Comparison of ENCODE assay signal across 8 cellular contexts in the genomic region with DNA sequence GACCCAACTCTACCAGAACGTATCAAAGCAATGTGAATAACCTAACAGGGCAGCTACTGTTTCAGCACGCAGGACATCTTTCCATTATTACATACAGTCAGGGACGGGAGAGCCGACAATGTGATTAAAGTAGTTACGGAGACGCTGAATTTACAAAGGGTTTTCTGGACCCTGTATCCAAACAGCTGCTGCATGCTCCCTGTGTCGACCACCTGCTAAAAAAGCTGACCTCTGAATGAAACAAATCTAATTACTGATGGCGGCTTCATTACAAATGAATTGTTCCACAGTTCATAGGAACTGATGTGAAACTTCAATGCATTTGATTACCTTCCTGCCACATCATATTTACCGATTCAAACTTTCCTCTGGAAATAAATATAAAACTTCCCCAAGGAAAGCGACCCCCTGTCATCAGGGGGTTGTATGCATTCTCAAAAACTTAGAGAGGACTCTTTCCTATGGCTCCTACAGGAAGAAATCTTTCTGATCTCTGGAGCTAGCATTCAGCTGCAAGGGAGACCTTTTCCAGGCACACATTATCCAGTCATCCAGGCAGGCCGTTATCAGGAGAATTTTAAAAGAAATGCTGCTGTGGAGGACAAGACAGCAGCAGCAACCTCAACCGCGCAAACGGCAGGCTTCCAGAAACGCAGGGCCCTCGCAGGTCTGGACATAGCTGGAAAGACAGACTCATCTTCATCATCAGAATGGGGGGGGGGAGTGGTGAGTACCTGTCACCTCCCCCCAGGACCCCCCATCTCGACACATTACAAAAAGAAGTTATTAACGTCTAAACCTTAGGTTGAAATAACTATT. TPM values are rescaled to one million over a fixed set of nuclear protein-coding genes. Genes with fewer than 3 reads are reported as not detected.
DNase-seq lines count a peak whose midpoint lies in the region; ATAC-seq, FAIRE-seq and TF ChIP-seq lines count a peak whose summit lies in the region.

No MANE protein-coding gene starts in this region.

- H3K4me1 ChIP-seq in GM12878 (ENCODE audit: control insufficient read depth, insufficient read depth, low read length), result peaks cover 3% of the 10 kb centered on the region; the same call in 1 of the 2 replicates
- peaks cover 53% of the 10 kb centered on the region for H3K4me1 ChIP-seq in suprapubic skin

- CTCF ChIA-PET in GM12878 (lab: Yijun Ruan, JAX), result interaction anchor here (0.6 to 2.1 kb wide), 4 partner anchors 17 to 448 kb away, joined by 3 to 7 read pairs (median 5); no protein-coding TSS in a partner anchor

- no peak for TF ChIP-seq EP300 in GM12878 (IDR thresholded peaks at IDR 0.05; ENCODE audit: borderline replicate concordance in 1 of 2, control insufficient read depth in 1 of 2, low read depth in 2 of 2, low read length in 2 of 2)
- TF ChIP-seq EP300 in suprapubic skin (IDR thresholded peaks at IDR 0.05), result no peak

- intact Hi-C loops in GM12878 (cut with micrococcal nuclease; ENCODE audit: unreplicated experiment), result loop anchor here (10.0 kb wide), 2 partner anchors 158 to 1758 kb away; no protein-coding TSS in a partner anchor

- no peaks in the 10 kb centered on the region for H4K20me1 ChIP-seq in GM12878 (ENCODE audit: control insufficient read depth, insufficient read depth)

- TF ChIP-seq POLR2A in GM12878 (IDR thresholded peaks at IDR 0.05; ENCODE audit: low read depth, low read length), result no peak
- no peak for TF ChIP-seq POLR2A in suprapubic skin (IDR thresholded peaks at IDR 0.05)

- H3K36me3 ChIP-seq in GM12878 (ENCODE audit: control insufficient read depth in 2 of 2, insufficient read depth in 2 of 2, low read length in 1 of 2), result no peaks in the 10 kb centered on the region
- H3K36me3 ChIP-seq in suprapubic skin, result no peaks in the 10 kb centered on the region

- POLR2A ChIA-PET in GM12878 (lab: Charles Lee), result interaction anchor here (0.6 kb wide), 1 partner anchor 17 kb away, joined by 4 read pairs; no protein-coding TSS in a partner anchor

- SMC1A ChIA-PET in GM12878 (lab: Charles Lee; ENCODE audit: uncharacterized antibody, unreplicated experiment), result interaction anchor here (0.6 to 1.0 kb wide), 5 partner anchors 11 to 718 kb away, joined by 3 to 7 read pairs (median 3); no protein-coding TSS in a partner anchor

- H3K4me3 ChIP-seq in GM12878 (no peak overlapping the region), suprapubic skin (peak overlapping the region; percentile 81)

- FAIRE-seq in GM12878 (lab: Jason Lieb, UNC), result no peak

- H3K27me3 ChIP-seq in GM12878 (replicated peaks in 1 of 2; ENCODE audit: control insufficient read depth in 2 of 2, insufficient read depth in 2 of 2, low read length in 1 of 2) (peaks cover 0 to 17% of the 10 kb centered on the region in 2 experiments; a peak in 2 of 4 replicates), suprapubic skin (no peaks in the 10 kb centered on the region)

- H3K9ac ChIP-seq in GM12878 (ENCODE audit: control insufficient read depth, insufficient read depth, low read length), result no peak overlapping the region

- H3K27ac ChIP-seq in GM12878 (ENCODE audit: control insufficient read depth, insufficient read depth) (no peak overlapping the region), suprapubic skin (no peak overlapping the region)

- TF ChIP-seq RAD21 in GM12878 (IDR thresholded peaks at IDR 0.05; ENCODE audit: insufficient read depth, low read depth, low read length), result no peak

- H3K4me2 ChIP-seq in GM12878 (ENCODE audit: control insufficient read depth, insufficient read depth), result 0 out of 2 replicates have a peak overlapping the region, but pooled peaks have one; percentile 42

- no peaks in the 10 kb centered on the region for H3K79me2 ChIP-seq in GM12878 (ENCODE audit: control insufficient read depth, insufficient read depth, low read length)

- DNase-seq in NCI-H748 (lab: John Stamatoyannopoulos, UW; ENCODE audit: unreplicated experiment) (peak; percentile 30), NCI-H748 treated with DMSO at 0.1 percent for 48 hours (lab: John Stamatoyannopoulos, UW) (no peak), GM12878 (ENCODE audit: low read depth, low spot score) (no peak), kidney tubule cell (ENCODE audit: low spot score) (peak; percentile 36), suprapubic skin (ENCODE audit: low spot score in 2 of 2) (no peak)
- DNase-seq in activated CD4-positive, alpha-beta T cell treated with anti-CD3 and anti-CD28 coated beads for 4 hours, result no peak

- TF ChIP-seq CTCF in GM12878 (IDR thresholded peaks at IDR 0.05 in 2 of 3, conservative IDR thresholded peaks at IDR 0.05 in 1 of 3; ENCODE audit: control insufficient read depth in 2 of 3, extremely low read depth in 1 of 3, insufficient read depth in 1 of 3, low read depth in 3 of 3, low read length in 3 of 3) (no peak), suprapubic skin (IDR thresholded peaks at IDR 0.05) (no peak)

- in situ Hi-C loops in GM12878 (cut with MboI), result loop anchor here (25.0 kb wide), 1 partner anchor 1545 kb away; no protein-coding TSS in a partner anchor

- no peak for ATAC-seq in GM12878
- ATAC-seq in HG03025 (IDR thresholded peaks at IDR 0.05; ENCODE audit: low FRiP score, unreplicated experiment), result no peak
- ATAC-seq in GM18909 (IDR thresholded peaks at IDR 0.05; ENCODE audit: poor library complexity, unreplicated experiment), result no peak

- H3K9me3 ChIP-seq in GM12878 (replicated peaks; ENCODE audit: control insufficient read depth, insufficient read depth, low read length) (no peaks in the 10 kb centered on the region; the same call in 2 of the 3 replicates), suprapubic skin (no peaks in the 10 kb centered on the region)

- RAD21 ChIA-PET in GM12878 (lab: Charles Lee; ENCODE audit: unreplicated experiment), result interaction anchor here (0.7 to 2.0 kb wide), 7 partner anchors 19 to 812 kb away, joined by 3 to 5 read pairs (median 3); no protein-coding TSS in a partner anchor

- WGBS in GM12878 (ENCODE audit: insufficient coverage, insufficient replicate concordance, low lambda C conversion rate, missing lambda C conversion rate), result 29% methylated on average over 18 of the region's 18 CpGs
- WGBS in suprapubic skin, result 45% methylated on average over 18 of the region's 18 CpGs

- BruUV-seq in GM12878 (replicated peaks; lab: Mats Ljungman, UMichigan), result no TSS peak

- H2AFZ ChIP-seq in GM12878 (ENCODE audit: control insufficient read depth, low read depth, low read length), result no peak overlapping the region

TF ChIP-seq in GM12878, 131 proteins besides CTCF, POLR2A, EP300 and RAD21 (continues in another document):
- no peak for TF ChIP-seq ATF7 (IDR thresholded peaks at IDR 0.05; ENCODE audit: low read depth)
- TF ChIP-seq, protein P1, sequence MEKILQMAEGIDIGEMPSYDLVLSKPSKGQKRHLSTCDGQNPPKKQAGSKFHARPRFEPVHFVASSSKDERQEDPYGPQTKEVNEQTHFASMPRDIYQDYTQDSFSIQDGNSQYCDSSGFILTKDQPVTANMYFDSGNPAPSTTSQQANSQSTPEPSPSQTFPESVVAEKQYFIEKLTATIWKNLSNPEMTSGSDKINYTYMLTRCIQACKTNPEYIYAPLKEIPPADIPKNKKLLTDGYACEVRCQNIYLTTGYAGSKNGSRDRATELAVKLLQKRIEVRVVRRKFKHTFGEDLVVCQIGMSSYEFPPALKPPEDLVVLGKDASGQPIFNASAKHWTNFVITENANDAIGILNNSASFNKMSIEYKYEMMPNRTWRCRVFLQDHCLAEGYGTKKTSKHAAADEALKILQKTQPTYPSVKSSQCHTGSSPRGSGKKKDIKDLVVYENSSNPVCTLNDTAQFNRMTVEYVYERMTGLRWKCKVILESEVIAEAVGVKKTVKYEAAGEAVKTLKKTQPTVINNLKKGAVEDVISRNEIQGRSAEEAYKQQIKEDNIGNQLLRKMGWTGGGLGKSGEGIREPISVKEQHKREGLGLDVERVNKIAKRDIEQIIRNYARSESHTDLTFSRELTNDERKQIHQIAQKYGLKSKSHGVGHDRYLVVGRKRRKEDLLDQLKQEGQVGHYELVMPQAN (conservative IDR thresholded peaks at IDR 0.05), result no peak

RNA-seq across cellular contexts. Expression of gene EFNB2, which starts 3.1 kb away (rescaled TPM):
- 0.12 and 0.13 TPM in 2 replicates for total RNA-seq in GM12878 (2013; cell fraction: nucleolus; rRNA removed)
- total RNA-seq in GM12878 (2014; rRNA removed), result 0.22 and 0.40 TPM in 2 replicates
- total RNA-seq in GM12878 (2014; rRNA removed; fragmentation: Illumina TruSeq; extraction: Trizol), result 0.18 and 0.27 TPM in 2 replicates
- 0.40 and 0.44 TPM in 2 replicates for total RNA-seq in GM12878 (2021)
- polyA plus RNA-seq in GM12878 (2011; ENCODE audit: low read depth), result 0.72 TPM
- polyA plus RNA-seq in GM12878 (2011; rRNA removed), result 1.3 and 1.5 TPM in 2 replicates
- 1.2 and 1.3 TPM in 2 replicates for polyA plus RNA-seq in GM12878 (2011; cell fraction: cytosol; rRNA removed)
- 1.2 and 2.0 TPM in 2 replicates for polyA plus RNA-seq in GM12878 (2011; cell fraction: nucleus; rRNA removed)
- polyA plus RNA-seq in GM12878 (2012), result 0.90 and 1.1 TPM in 2 replicates
- polyA plus RNA-seq in GM12878 (2014; fragmentation: Illumina TruSeq; extraction: Trizol), result 0.38 and 0.43 TPM in 2 replicates
- under 1 TPM; 0.18 TPM for polyA plus RNA-seq in GM12878 (2014; fragmentation: Nextera tagmentation; extraction: Ambion mirVana)
- 0.31 and 0.33 TPM in 2 replicates for polyA plus RNA-seq in GM12878 (2014; rRNA removed)
- under 1 TPM in 1 of 2 experiments, not detected in 1; 0.12 TPM for polyA plus RNA-seq in GM12878 (2016; fragmentation: Nextera tagmentation; extraction: Ambion mirVana)
- polyA minus RNA-seq in GM12878 (2011; rRNA and poly(A)+ RNA removed), result 1.8 and 1.9 TPM in 2 replicates
- 0.80 and 1.4 TPM in 2 replicates for polyA minus RNA-seq in GM12878 (2011; cell fraction: cytosol; rRNA and poly(A)+ RNA removed)
- polyA minus RNA-seq in GM12878 (2011; cell fraction: nucleus; rRNA and poly(A)+ RNA removed), result 0.97 and 2.4 TPM in 2 replicates
- 10 to 100 TPM; 17.1 to 45.4 (median 28.3) TPM for total RNA-seq in suprapubic skin

RNA-seq across cellular contexts. Expression of gene ARGLU1, which starts 35.6 kb away (rescaled TPM):
- total RNA-seq in GM12878 (2013; cell fraction: nucleolus; rRNA removed), result 503 and 516 TPM in 2 replicates
- total RNA-seq in GM12878 (2014; rRNA removed), result 92.4 and 113 TPM in 2 replicates
- total RNA-seq in GM12878 (2014; rRNA removed; fragmentation: Illumina TruSeq; extraction: Trizol), result 93.8 and 101 TPM in 2 replicates
- total RNA-seq in GM12878 (2021), result 88.4 and 91.2 TPM in 2 replicates
- 42.3 TPM for polyA plus RNA-seq in GM12878 (2011; ENCODE audit: low read depth)
- 197 and 333 TPM in 2 replicates for polyA plus RNA-seq in GM12878 (2011; rRNA removed)
- 51.1 and 88.4 TPM in 2 replicates for polyA plus RNA-seq in GM12878 (2011; cell fraction: cytosol; rRNA removed)
- 510 and 559 TPM in 2 replicates for polyA plus RNA-seq in GM12878 (2011; cell fraction: nucleus; rRNA removed)
- polyA plus RNA-seq in GM12878 (2012), result 84.4 and 90.3 TPM in 2 replicates
- polyA plus RNA-seq in GM12878 (2014; fragmentation: Illumina TruSeq; extraction: Trizol), result 105 and 138 TPM in 2 replicates
- polyA plus RNA-seq in GM12878 (2014; fragmentation: Nextera tagmentation; extraction: Ambion mirVana), result 10 to 100 TPM; 47.1 to 70.3 TPM
- polyA plus RNA-seq in GM12878 (2014; rRNA removed), result 110 and 129 TPM in 2 replicates
- 100 to 1,000 TPM; 103 to 110 TPM for polyA plus RNA-seq in GM12878 (2016; fragmentation: Nextera tagmentation; extraction: Ambion mirVana)
- polyA minus RNA-seq in GM12878 (2011; rRNA and poly(A)+ RNA removed), result 22.2 and 28.0 TPM in 2 replicates
- 13.8 and 15.4 TPM in 2 replicates for polyA minus RNA-seq in GM12878 (2011; cell fraction: cytosol; rRNA and poly(A)+ RNA removed)
- polyA minus RNA-seq in GM12878 (2011; cell fraction: nucleus; rRNA and poly(A)+ RNA removed), result 67.7 and 72.2 TPM in 2 replicates
- total RNA-seq in suprapubic skin, result 100 to 1,000 TPM in 1 of 4 donors, 10 to 100 TPM in 3; 48.4 to 161 (median 67.5) TPM

Comparison
In these comparisons a context has a peak if more than half of its experiments do, and no peak if none do; other contexts are left out.
1. DNase-seq: peak in NCI-H748 (single experiment) and kidney tubule cell (single experiment); none in NCI-H748 treated with DMSO at 0.1 percent for 48 hours (single experiment), GM12878 (single experiment), suprapubic skin (0 of 2) and activated CD4-positive, alpha-beta T cell treated with anti-CD3 and anti-CD28 coated beads for 4 hours (0 of 2).
2. RNA of gene EFNB2, which starts 3.1 kb away (total RNA-seq): 17.1 to 45.4 TPM in suprapubic skin; 0.12 to 0.44 TPM in GM12878; every median in the first group is over 10 times any median in the second.